11 cellular contexts compared by ENCODE assay signal in genomic region chr6:35948725-35949124, GRCh38. TPM values are rescaled to one million over a fixed set of nuclear protein-coding genes. Genes with fewer than 3 reads are reported as not detected.
DNase-seq lines count a peak whose midpoint lies in the region; ATAC-seq and TF ChIP-seq lines count a peak whose summit lies in the region.
"Had no signal": no experiment of that assay in that cellular context is flagged by ENCODE, and none has a peak within 500 bp of the region (broad histone marks: within the 10 kb centered on the region; RNA-seq: fewer than 3 reads in every experiment).

No MANE protein-coding gene starts in this region.

- H3K4me1 Mint-ChIP-seq in CD14-positive monocyte, result peaks cover 14% of the 10 kb centered on the region
- no peaks in the 10 kb centered on the region for H3K4me1 Mint-ChIP-seq in natural killer cell treated with Interleukin-12 subunit alpha and Interleukin-12 subunit beta and Interleukin-15 and Interleukin-18, amount 100 ng/mL, for 72 hours (ENCODE audit: low read depth in 2 of 2)
- H3K4me1 Mint-ChIP-seq in activated T-helper 2 cell treated with anti-CD3 and anti-CD28 coated beads, Interferon-gamma antibody, Interleukin-2, Interleukin-4, amounts not matched to agents 10 μg/mL and 5 μg/mL and 100 μg/mL, durations not matched to agents 14 hours and 24 hours and 36 hours (ENCODE audit: low read depth), result peaks cover 9% of the 10 kb centered on the region
- H3K4me1 Mint-ChIP-seq: activated B cell treated with CpG ODN at 0.5 μM for 24 hours had no signal

- H3K9me3 ChIP-seq in hepatocyte (ENCODE audit: low read depth), result no peaks in the 10 kb centered on the region
- H3K9me3 ChIP-seq: testis had no signal

- DNase-seq in CD14-positive monocyte (ENCODE audit: low spot score) (no peak), HT1080 (ENCODE audit: low read depth) (peak; percentile 23), SKM-1 treated with dmso at 0.1 percent for 144 hours (lab: John Stamatoyannopoulos, UW; ENCODE audit: unreplicated experiment) (peak; percentile 44), hepatocyte (ENCODE audit: low spot score) (no peak)
- no peak for DNase-seq in natural killer cell treated with Interleukin-12 subunit alpha and Interleukin-12 subunit beta and Interleukin-15 and Interleukin-18, amount 100 ng/mL, for 72 hours (ENCODE audit: low spot score)
- DNase-seq in activated T-helper 2 cell treated with anti-CD3 and anti-CD28 coated beads, Interferon-gamma antibody, Interleukin-2, Interleukin-4, amounts not matched to agents 10 μg/mL and 5 μg/mL and 100 μg/mL, durations not matched to agents 14 hours and 24 hours and 36 hours (ENCODE audit: low spot score), result no peak
- DNase-seq: activated B cell treated with CpG ODN at 0.5 μM for 24 hours, GF-D8, testis had no signal

- H3K36me3 ChIP-seq in hepatocyte (replicated peaks; ENCODE audit: insufficient read depth, low read depth), result no peaks in the 10 kb centered on the region

- no peak overlapping the region for H2AFZ ChIP-seq in hepatocyte

- no peaks in the 10 kb centered on the region for H3K79me2 ChIP-seq in hepatocyte

- no peaks in the 10 kb centered on the region for H3K27me3 ChIP-seq in hepatocyte
- H3K27me3 ChIP-seq: testis had no signal

- no peak overlapping the region for H3K27ac ChIP-seq in hepatocyte
- H3K27ac ChIP-seq: testis had no signal

- intact Hi-C loops in CD14-positive monocyte (cut with micrococcal nuclease), result no loop called here
- intact Hi-C loops in activated T-helper 2 cell treated with anti-CD3 and anti-CD28 coated beads, Interferon-gamma antibody, Interleukin-2, Interleukin-4, amounts not matched to agents 10 μg/mL and 5 μg/mL and 100 μg/mL, durations not matched to agents 14 hours and 24 hours and 36 hours (cut with micrococcal nuclease), result no loop called here

- no peak overlapping the region for H3K4me2 ChIP-seq in hepatocyte

- no peaks in the 10 kb centered on the region for H4K20me1 ChIP-seq in hepatocyte (ENCODE audit: insufficient read depth, poor library complexity, severe bottlenecking)

- TF ChIP-seq CTCF in CD14-positive monocyte (IDR thresholded peaks at IDR 0.05) (peak; percentile 15), hepatocyte (IDR thresholded peaks at IDR 0.05; ENCODE audit: poor library complexity) (peak; percentile 21)

- H3K9me2 ChIP-seq in hepatocyte (replicated peaks; ENCODE audit: insufficient read depth), result no peaks in the 10 kb centered on the region

- H3K36me3 Mint-ChIP-seq in CD14-positive monocyte, result peaks cover 17 to 26% of the 10 kb centered on the region in 2 donors
- H3K36me3 Mint-ChIP-seq in natural killer cell treated with Interleukin-12 subunit alpha and Interleukin-12 subunit beta and Interleukin-15 and Interleukin-18, amount 100 ng/mL, for 72 hours, result no peaks in the 10 kb centered on the region
- no peaks in the 10 kb centered on the region for H3K36me3 Mint-ChIP-seq in activated T-helper 2 cell treated with anti-CD3 and anti-CD28 coated beads, Interferon-gamma antibody, Interleukin-2, Interleukin-4, amounts not matched to agents 10 μg/mL and 5 μg/mL and 100 μg/mL, durations not matched to agents 14 hours and 24 hours and 36 hours (ENCODE audit: low read depth)

- H3K27me3 Mint-ChIP-seq in CD14-positive monocyte (ENCODE audit: low read depth in 3 of 3), result no peaks in the 10 kb centered on the region
- peaks cover 2 to 7% of the 10 kb centered on the region in 2 donors for H3K27me3 Mint-ChIP-seq in natural killer cell treated with Interleukin-12 subunit alpha and Interleukin-12 subunit beta and Interleukin-15 and Interleukin-18, amount 100 ng/mL, for 72 hours
- H3K27me3 Mint-ChIP-seq in activated T-helper 2 cell treated with anti-CD3 and anti-CD28 coated beads, Interferon-gamma antibody, Interleukin-2, Interleukin-4, amounts not matched to agents 10 μg/mL and 5 μg/mL and 100 μg/mL, durations not matched to agents 14 hours and 24 hours and 36 hours (ENCODE audit: low read depth), result no peaks in the 10 kb centered on the region

- H3K4me1 ChIP-seq in hepatocyte (ENCODE audit: insufficient read depth), result no peaks in the 10 kb centered on the region
- H3K4me1 ChIP-seq: testis had no signal

- ATAC-seq in GM18858 (IDR thresholded peaks at IDR 0.05; ENCODE audit: unreplicated experiment), result no peak
- no peak for ATAC-seq in natural killer cell treated with Interleukin-12 subunit alpha and Interleukin-12 subunit beta and Interleukin-15 and Interleukin-18, amount 100 ng/mL, for 72 hours
- no peak for ATAC-seq in HG03439 (IDR thresholded peaks at IDR 0.05; ENCODE audit: unreplicated experiment)

- no peak overlapping the region for H3K27ac Mint-ChIP-seq in CD14-positive monocyte
- no peak overlapping the region for H3K27ac Mint-ChIP-seq in natural killer cell treated with Interleukin-12 subunit alpha and Interleukin-12 subunit beta and Interleukin-15 and Interleukin-18, amount 100 ng/mL, for 72 hours
- H3K27ac Mint-ChIP-seq in activated T-helper 2 cell treated with anti-CD3 and anti-CD28 coated beads, Interferon-gamma antibody, Interleukin-2, Interleukin-4, amounts not matched to agents 10 μg/mL and 5 μg/mL and 100 μg/mL, durations not matched to agents 14 hours and 24 hours and 36 hours, result no peak overlapping the region
- H3K27ac Mint-ChIP-seq: activated B cell treated with CpG ODN at 0.5 μM for 24 hours had no signal

- H3K4me3 ChIP-seq in hepatocyte, result no peak overlapping the region
- H3K4me3 ChIP-seq: testis had no signal

- no peaks in the 10 kb centered on the region for H3K9me3 Mint-ChIP-seq in CD14-positive monocyte
- no peaks in the 10 kb centered on the region for H3K9me3 Mint-ChIP-seq in natural killer cell treated with Interleukin-12 subunit alpha and Interleukin-12 subunit beta and Interleukin-15 and Interleukin-18, amount 100 ng/mL, for 72 hours
- H3K9me3 Mint-ChIP-seq in activated T-helper 2 cell treated with anti-CD3 and anti-CD28 coated beads, Interferon-gamma antibody, Interleukin-2, Interleukin-4, amounts not matched to agents 10 μg/mL and 5 μg/mL and 100 μg/mL, durations not matched to agents 14 hours and 24 hours and 36 hours, result no peaks in the 10 kb centered on the region
- H3K9me3 Mint-ChIP-seq: activated B cell treated with CpG ODN at 0.5 μM for 24 hours had no signal

- no peak overlapping the region for H3K4me3 Mint-ChIP-seq in CD14-positive monocyte
- no peak overlapping the region for H3K4me3 Mint-ChIP-seq in natural killer cell treated with Interleukin-12 subunit alpha and Interleukin-12 subunit beta and Interleukin-15 and Interleukin-18, amount 100 ng/mL, for 72 hours
- no peak overlapping the region for H3K4me3 Mint-ChIP-seq in activated T-helper 2 cell treated with anti-CD3 and anti-CD28 coated beads, Interferon-gamma antibody, Interleukin-2, Interleukin-4, amounts not matched to agents 10 μg/mL and 5 μg/mL and 100 μg/mL, durations not matched to agents 14 hours and 24 hours and 36 hours (ENCODE audit: low read depth)
- H3K4me3 Mint-ChIP-seq: activated B cell treated with CpG ODN at 0.5 μM for 24 hours had no signal

- WGBS in hepatocyte (ENCODE audit: low lambda C conversion rate, missing lambda C conversion rate), result 90% methylated on average over 1 of the region's 1 CpG

RNA-seq across cellular contexts. Expression of gene SRPK1, which starts 27.8 kb away (rescaled TPM):
- polyA plus RNA-seq in CD14-positive monocyte (10 to 100 TPM; 20.5 to 24.8 TPM), hepatocyte (39.3 and 48.0 TPM in 2 replicates)
- 62.0 and 72.3 TPM in 2 replicates for total RNA-seq in HT1080 (2014; rRNA removed; shearing (Covaris generic))
- polyA plus RNA-seq in HT1080 (2015; cell fraction: cytosol; rRNA removed), result 51.2 and 61.1 TPM in 2 replicates
- polyA plus RNA-seq in HT1080 (2015; cell fraction: nucleus; rRNA removed), result 83.4 and 97.8 TPM in 2 replicates
- total RNA-seq in hepatocyte, result 63.9 and 69.4 TPM in 2 replicates
- 100 to 1,000 TPM in 1 of 2 donors, 10 to 100 TPM in 1; 70.6 to 140 TPM for total RNA-seq in natural killer cell treated with Interleukin-12 subunit alpha and Interleukin-12 subunit beta and Interleukin-15 and Interleukin-18, amount 100 ng/mL, for 72 hours
- 146 and 149 TPM in 2 replicates for total RNA-seq in activated T-helper 2 cell treated with anti-CD3 and anti-CD28 coated beads, Interferon-gamma antibody, Interleukin-2, Interleukin-4, amounts not matched to agents 10 μg/mL and 5 μg/mL and 100 μg/mL, durations not matched to agents 14 hours and 24 hours and 36 hours

Comparison
In these comparisons a context has a peak if more than half of its experiments do, and no peak if none do; other contexts are left out.
1. DNase-seq: peak in HT1080 (single experiment) and SKM-1 treated with dmso at 0.1 percent for 144 hours (single experiment); none in CD14-positive monocyte (single experiment), hepatocyte (single experiment), natural killer cell treated with Interleukin-12 subunit alpha and Interleukin-12 subunit beta and Interleukin-15 and Interleukin-18, amount 100 ng/mL, for 72 hours (single experiment) and activated T-helper 2 cell treated with anti-CD3 and anti-CD28 coated beads, Interferon-gamma antibody, Interleukin-2, Interleukin-4, amounts not matched to agents 10 μg/mL and 5 μg/mL and 100 μg/mL, durations not matched to agents 14 hours and 24 hours and 36 hours (single experiment).